In genomic region chr2:201644001-201644400, GRCh38 we compare ENCODE assay signal across 8 cellular contexts. TPM values are rescaled to one million over a fixed set of nuclear protein-coding genes. Genes with fewer than 3 reads are reported as not detected.
A peak's percentile ranks its signal among the peaks of the same experiment; 100 is the strongest.
DNase-seq lines count a peak whose midpoint lies in the region; ATAC-seq and TF ChIP-seq lines count a peak whose summit lies in the region.

No MANE protein-coding gene starts in this region.

- H3K56ac ChIP-seq in mesendoderm (ENCODE audit: low read length) = no peak overlapping the region

- intact Hi-C loops in heart left ventricle (cut with DNase I) (no loop called here), cardiac septum (cut with DNase I) (loop anchor here (5.0 to 10.0 kb wide), 3 partner anchors 63 to 409 kb away; no protein-coding TSS in a partner anchor), vagina (cut with DNase I) (no loop called here)

- no peak for TF ChIP-seq POLR2A in heart left ventricle (IDR thresholded peaks at IDR 0.05)
- no peak for TF ChIP-seq POLR2A in vagina (IDR thresholded peaks at IDR 0.05)

- peak in 3 of 4 donors; percentile 2 to 25 (median 4) for ATAC-seq in heart left ventricle

- peak overlapping the region; percentile 31 for H3K9ac ChIP-seq in mesendoderm (ENCODE audit: low read length)

- H3K27me3 ChIP-seq in heart left ventricle (no peaks in the 10 kb centered on the region), brain microvascular endothelial cell (replicated peaks) (no peaks in the 10 kb centered on the region), mesendoderm (ENCODE audit: insufficient read depth, low read length, poor library complexity) (no peaks in the 10 kb centered on the region), vagina (no peaks in the 10 kb centered on the region)

- H2BK15ac ChIP-seq in mesendoderm (replicated peaks; ENCODE audit: low read depth) = no peak overlapping the region

- H4K5ac ChIP-seq in mesendoderm (ENCODE audit: low read length) = no peak overlapping the region

- peaks cover 5% of the 10 kb centered on the region for H3K79me2 ChIP-seq in mesendoderm (ENCODE audit: control insufficient read depth, insufficient read depth, low read length)

- H3K4me2 ChIP-seq in mesendoderm (ENCODE audit: low read length) = no peak overlapping the region

- no peak overlapping the region for H2BK120ac ChIP-seq in mesendoderm (ENCODE audit: low read depth, low read length)

- TF ChIP-seq CTCF in heart left ventricle (IDR thresholded peaks at IDR 0.05) = no peak
- TF ChIP-seq CTCF in brain microvascular endothelial cell (IDR thresholded peaks at IDR 0.05; ENCODE audit: low read depth, low read length, missing control alignments) = no peak
- TF ChIP-seq CTCF in vagina (IDR thresholded peaks at IDR 0.05) = no peak

- no peaks in the 10 kb centered on the region for H3K79me1 ChIP-seq in mesendoderm (ENCODE audit: low read length)

- H3K23ac ChIP-seq in mesendoderm (ENCODE audit: low read length) = no peak overlapping the region

- H3K4me1 ChIP-seq in heart left ventricle = peaks cover 0 to 20% (median 9%) of the 10 kb centered on the region in 12 donors
- H3K4me1 ChIP-seq in mesendoderm (ENCODE audit: control insufficient read depth, low read depth, low read length) = no peaks in the 10 kb centered on the region
- H3K4me1 ChIP-seq in vagina = no peaks in the 10 kb centered on the region

- no peak for DNase-seq in heart left ventricle
- DNase-seq in cardiac septum (ENCODE audit: low spot score) = no peak
- no peak for DNase-seq in brain microvascular endothelial cell
- peak; percentile 19 for DNase-seq in mesendoderm
- no peak for DNase-seq in vagina (ENCODE audit: extremely low spot score in 2 of 2)
- no peak for DNase-seq in glomerular visceral epithelial cell (ENCODE audit: extremely low spot score)
- DNase-seq in middle frontal gyrus (ENCODE audit: extremely low spot score, low spot score) = no peak
- DNase-seq in NCI-H69 (lab: John Stamatoyannopoulos, UW) = no peak

- no peak overlapping the region for H3K4ac ChIP-seq in mesendoderm (ENCODE audit: low read depth, low read length)

- in situ Hi-C loops in brain microvascular endothelial cell (cut with HindIII; ENCODE audit: low pct_ligation_motif_present, low sequenced_read_pairs) = no loop called here

- peak overlapping the region; percentile 30 to 97 (median 92) for H3K27ac ChIP-seq in heart left ventricle
- peak overlapping the region; percentile 95 for H3K27ac ChIP-seq in brain microvascular endothelial cell
- no peak overlapping the region for H3K27ac ChIP-seq in mesendoderm (ENCODE audit: low read depth, low read length)
- peak overlapping the region; percentile 93 for H3K27ac ChIP-seq in vagina

- H2BK5ac ChIP-seq in mesendoderm (ENCODE audit: low read length) = no peak overlapping the region

- no peak overlapping the region for H4K8ac ChIP-seq in mesendoderm (ENCODE audit: low read depth, low read length)

- WGBS in heart left ventricle, 4 donors = 37 to 46% (median 43%) methylated on average over 8 of the region's 8 CpGs
- WGBS in mesendoderm (ENCODE audit: extremely low coverage, insufficient coverage, low lambda C conversion rate) = no CpG with 5 or more reads among the region's 8 CpGs

- H2AK5ac ChIP-seq in mesendoderm (ENCODE audit: low read length) = no peak overlapping the region

- peak overlapping the region in 11 of 12 donors; percentile 64 to 98 (median 91) for H3K4me3 ChIP-seq in heart left ventricle
- no peak overlapping the region for H3K4me3 ChIP-seq in brain microvascular endothelial cell (ENCODE audit: low read depth, low read length)
- no peak overlapping the region for H3K4me3 ChIP-seq in mesendoderm (ENCODE audit: low read length)
- peak overlapping the region; percentile 66 to 78 for H3K4me3 ChIP-seq in vagina

- no peak overlapping the region for H3K18ac ChIP-seq in mesendoderm (ENCODE audit: low read length)

- H3K36me3 ChIP-seq in heart left ventricle = peaks cover 0 to 5% (median 0%) of the 10 kb centered on the region in 9 donors
- peaks cover 2% of the 10 kb centered on the region for H3K36me3 ChIP-seq in brain microvascular endothelial cell (replicated peaks)
- H3K36me3 ChIP-seq in mesendoderm (ENCODE audit: control insufficient read depth, insufficient read depth, low read length) = no peaks in the 10 kb centered on the region
- H3K36me3 ChIP-seq in vagina = no peaks in the 10 kb centered on the region

- H3K9me3 ChIP-seq in heart left ventricle (no peaks in the 10 kb centered on the region), vagina (no peaks in the 10 kb centered on the region)

RNA-seq across cellular contexts. Expression of gene TMEM237, which starts 0.7 kb away (rescaled TPM):
- total RNA-seq in heart left ventricle = 10 to 100 TPM; 11.8 to 25.2 (median 17.2) TPM
- polyA plus RNA-seq in heart left ventricle = 1 to 10 TPM; 9.5 to 9.6 TPM
- total RNA-seq in cardiac septum = 17.0 TPM
- polyA plus RNA-seq in mesendoderm (2013, experiment 1 of 2) = 49.1 TPM
- polyA plus RNA-seq in mesendoderm (2013, experiment 2 of 2) = 47.1 TPM
- 29.5 TPM for total RNA-seq in vagina

RNA-seq across cellular contexts. Expression of gene MPP4, which starts 54.4 kb away (rescaled TPM):
- total RNA-seq in heart left ventricle (under 1 TPM in 2 of 9 donors, not detected in 7; 0.24 to 0.25 TPM), cardiac septum (not detected), vagina (0.74 TPM)
- polyA plus RNA-seq in heart left ventricle = under 1 TPM in 1 of 2 donors, not detected in 1; 0.24 TPM
- 0.15 TPM for polyA plus RNA-seq in mesendoderm (2013, experiment 1 of 2)
- 0.17 TPM for polyA plus RNA-seq in mesendoderm (2013, experiment 2 of 2)

Comparison
In these comparisons a context has a peak if more than half of its experiments do, and no peak if none do; other contexts are left out.
1. H3K4me3 ChIP-seq: peak in heart left ventricle (11 of 12) and vagina (2 of 2); none in brain microvascular endothelial cell (single experiment) and mesendoderm (single experiment).